30 cellular contexts compared by ENCODE assay signal in the genomic region with DNA sequence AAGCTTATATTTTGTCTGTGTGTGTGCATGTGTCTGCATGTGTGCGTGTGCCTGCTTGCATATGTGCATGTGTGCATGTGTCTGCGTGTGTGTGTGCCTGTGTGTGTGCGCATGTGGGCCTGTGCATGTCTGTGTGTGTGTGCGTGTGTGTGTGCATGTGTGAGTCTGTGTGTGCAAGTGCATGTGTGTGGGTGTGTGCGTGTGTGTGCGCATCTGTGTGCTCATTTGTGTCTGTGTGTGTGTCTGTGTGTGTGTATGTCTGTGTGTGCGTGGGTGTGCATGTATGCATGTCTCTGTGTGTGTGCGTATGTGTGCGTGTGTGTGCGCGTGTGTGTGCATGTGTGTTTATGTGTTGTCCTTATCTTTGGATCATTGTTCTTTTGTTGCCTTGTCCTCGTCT. TPM values are rescaled to one million over a fixed set of nuclear protein-coding genes. Genes with fewer than 3 reads are reported as not detected.
"Had no signal": no experiment of that assay in that cellular context is flagged by ENCODE, and none has a peak within 500 bp of the region (broad histone marks: within the 10 kb centered on the region; RNA-seq: fewer than 3 reads in every experiment).

No MANE protein-coding gene starts in this region.

- FAIRE-seq: endothelial cell of umbilical vein had no signal

- H3K4me1 ChIP-seq: ascending aorta, esophagus muscularis mucosa, spleen, upper lobe of left lung, vagina had no signal

- H3K4me3 Mint-ChIP-seq: activated B cell treated with CpG ODN at 0.5 μM for 24 hours; activated naive CD4-positive, alpha-beta T cell treated with anti-CD3 and anti-CD28 coated beads, Interleukin-2, amount 10 ng/mL, durations not matched to agents 7 days and 5 days; activated naive CD8-positive, alpha-beta T cell treated with anti-CD3 and anti-CD28 coated beads, Interleukin-2, amount 10 ng/mL, durations not matched to agents 7 days and 5 days; activated T-cell treated with anti-CD3 and anti-CD28 coated beads, Interleukin-2, amount 50 U/mL, for 72 hours; brain; immature natural killer cell; natural killer cell; stimulated activated naive CD8-positive, alpha-beta T cell treated with anti-CD3 and anti-CD28 coated beads, Interleukin-15, Interleukin-2, amounts not matched to agents 100 ng/mL and 50 ng/mL, for 24 hours; T-cell; T-helper 2 cell treated with Interferon-gamma antibody and Interleukin-4, amounts not matched to agents 5 μg/mL and 100 μg/mL, for 36 hours had no signal

- H3K36me3 ChIP-seq: ascending aorta, esophagus muscularis mucosa, heart left ventricle, lower lobe of right lung, spleen, thoracic aorta, upper lobe of left lung, vagina had no signal

- H3K27ac ChIP-seq: ascending aorta, esophagus muscularis mucosa, heart left ventricle, lower lobe of right lung, spleen, thoracic aorta, upper lobe of left lung, vagina had no signal

- H3K4me3 ChIP-seq: ascending aorta, esophagus muscularis mucosa, heart left ventricle, lower lobe of right lung, spleen, thoracic aorta, upper lobe of left lung, vagina had no signal

- H3K9me3 Mint-ChIP-seq: activated B cell treated with CpG ODN at 0.5 μM for 24 hours; activated naive CD8-positive, alpha-beta T cell treated with anti-CD3 and anti-CD28 coated beads, Interleukin-2, amount 10 ng/mL, durations not matched to agents 7 days and 5 days; brain; stimulated activated naive CD8-positive, alpha-beta T cell treated with anti-CD3 and anti-CD28 coated beads, Interleukin-15, Interleukin-2, amounts not matched to agents 100 ng/mL and 50 ng/mL, for 24 hours; T-helper 2 cell treated with Interferon-gamma antibody and Interleukin-4, amounts not matched to agents 5 μg/mL and 100 μg/mL, for 36 hours had no signal

- H3K27me3 ChIP-seq: ascending aorta, foreskin keratinocyte, heart left ventricle, spleen, upper lobe of left lung, vagina had no signal

- H3K27me3 Mint-ChIP-seq: activated B cell treated with CpG ODN at 0.5 μM for 24 hours; activated naive CD4-positive, alpha-beta T cell treated with anti-CD3 and anti-CD28 coated beads, Interleukin-2, amount 10 ng/mL, durations not matched to agents 7 days and 5 days; activated naive CD8-positive, alpha-beta T cell treated with anti-CD3 and anti-CD28 coated beads, Interleukin-2, amount 10 ng/mL, durations not matched to agents 7 days and 5 days; stimulated activated naive CD8-positive, alpha-beta T cell treated with anti-CD3 and anti-CD28 coated beads, Interleukin-15, Interleukin-2, amounts not matched to agents 100 ng/mL and 50 ng/mL, for 24 hours had no signal

- H3K9me3 ChIP-seq: ascending aorta, esophagus muscularis mucosa, heart left ventricle, lower lobe of right lung, spleen, thoracic aorta, upper lobe of left lung, vagina had no signal

- DNase-seq: activated B cell treated with CpG ODN at 0.5 μM for 24 hours; activated effector memory CD4-positive, alpha-beta T cell treated with Interleukin-2 at 50 U/mL for 16 hours; activated naive CD4-positive, alpha-beta T cell treated with anti-CD3 and anti-CD28 coated beads, Interleukin-2, amount 10 ng/mL, durations not matched to agents 7 days and 5 days; activated naive CD8-positive, alpha-beta T cell treated with anti-CD3 and anti-CD28 coated beads, Interleukin-2, amount 10 ng/mL, durations not matched to agents 7 days and 5 days; activated T-cell treated with anti-CD3 and anti-CD28 coated beads for 4 hours; activated T-cell treated with anti-CD3 and anti-CD28 coated beads, Interleukin-2, amount 50 U/mL, for 72 hours; caudate nucleus; cortex of kidney; foreskin keratinocyte; heart left ventricle; hypothalamus; immature natural killer cell; lower lobe of right lung; mesendoderm; natural killer cell; posterior cingulate gyrus; right cardiac atrium; spleen; stimulated activated CD4-positive, alpha-beta T cell treated with anti-CD3 and anti-CD28 coated beads, Interleukin-2, amount 100 ng/mL, for 48 hours; T-cell had no signal

- ATAC-seq: activated T-cell treated with anti-CD3 and anti-CD28 coated beads, Interleukin-2, amount 50 U/mL, for 72 hours; foreskin keratinocyte; heart left ventricle; left lobe of liver; lower lobe of right lung; natural killer cell; right cardiac atrium; T-cell had no signal

- H3K27ac Mint-ChIP-seq: activated B cell treated with CpG ODN at 0.5 μM for 24 hours; activated naive CD4-positive, alpha-beta T cell treated with anti-CD3 and anti-CD28 coated beads, Interleukin-2, amount 10 ng/mL, durations not matched to agents 7 days and 5 days; activated naive CD8-positive, alpha-beta T cell treated with anti-CD3 and anti-CD28 coated beads, Interleukin-2, amount 10 ng/mL, durations not matched to agents 7 days and 5 days; activated T-cell treated with anti-CD3 and anti-CD28 coated beads, Interleukin-2, amount 50 U/mL, for 72 hours; brain; immature natural killer cell; natural killer cell; stimulated activated naive CD8-positive, alpha-beta T cell treated with anti-CD3 and anti-CD28 coated beads, Interleukin-15, Interleukin-2, amounts not matched to agents 100 ng/mL and 50 ng/mL, for 24 hours; T-cell; T-helper 2 cell treated with Interferon-gamma antibody and Interleukin-4, amounts not matched to agents 5 μg/mL and 100 μg/mL, for 36 hours had no signal

- H3K36me3 Mint-ChIP-seq: activated naive CD4-positive, alpha-beta T cell treated with anti-CD3 and anti-CD28 coated beads, Interleukin-2, amount 10 ng/mL, durations not matched to agents 7 days and 5 days; activated naive CD8-positive, alpha-beta T cell treated with anti-CD3 and anti-CD28 coated beads, Interleukin-2, amount 10 ng/mL, durations not matched to agents 7 days and 5 days; brain; natural killer cell; T-cell had no signal

- H3K4me1 Mint-ChIP-seq: activated B cell treated with CpG ODN at 0.5 μM for 24 hours; activated naive CD4-positive, alpha-beta T cell treated with anti-CD3 and anti-CD28 coated beads, Interleukin-2, amount 10 ng/mL, durations not matched to agents 7 days and 5 days; activated naive CD8-positive, alpha-beta T cell treated with anti-CD3 and anti-CD28 coated beads, Interleukin-2, amount 10 ng/mL, durations not matched to agents 7 days and 5 days; brain; immature natural killer cell; natural killer cell; T-cell had no signal

RNA-seq across cellular contexts. Expression of a gene that starts 56.8 kb away (rescaled TPM):
- total RNA-seq: activated B cell treated with CpG ODN at 0.5 μM for 24 hours; activated naive CD8-positive, alpha-beta T cell treated with anti-CD3 and anti-CD28 coated beads, Interleukin-2, amount 10 ng/mL, durations not matched to agents 7 days and 5 days; activated T-cell treated with anti-CD3 and anti-CD28 coated beads, Interleukin-2, amount 50 U/mL, for 72 hours; natural killer cell had no signal
- polyA plus RNA-seq: immature natural killer cell had no signal
